ENCODE assay signal across 8 cellular contexts in genomic region chr3:183884097-183884436, GRCh38. TPM values are rescaled to one million over a fixed set of nuclear protein-coding genes. Genes with fewer than 3 reads are reported as not detected.
DNase-seq lines count a peak whose midpoint lies in the region; ATAC-seq and TF ChIP-seq lines count a peak whose summit lies in the region.

No MANE protein-coding gene starts in this region.

- no peak for ATAC-seq in WTC11
- no peak for ATAC-seq in stimulated activated naive CD8-positive, alpha-beta T cell treated with anti-CD3 and anti-CD28 coated beads, Interleukin-15, amount 100 ng/mL, for 72 hours
- no peak for ATAC-seq in HG03520 (IDR thresholded peaks at IDR 0.05; ENCODE audit: unreplicated experiment)

- CTCF ChIA-PET in WTC11 (lab: Charles Lee): interaction anchor here (0.6 to 2.1 kb wide), 22 partner anchors 8 to 404 kb away, joined by 3 to 23 read pairs (median 5); partner anchors contain the start of genes ABCC5, EEF1AKMT4, EIF2B5 and MAP6D1

- H3K27ac Mint-ChIP-seq in WTC11: peak overlapping the region; percentile 57
- H3K27ac Mint-ChIP-seq in stimulated activated naive CD8-positive, alpha-beta T cell treated with anti-CD3 and anti-CD28 coated beads, Interleukin-15, amount 100 ng/mL, for 72 hours: peak overlapping the region; percentile 97

- H3K9ac ChIP-seq in iPS-15b (ENCODE audit: low read depth, low read length): peak overlapping the region; percentile 95

- no peaks in the 10 kb centered on the region for H3K36me3 ChIP-seq in iPS-15b (ENCODE audit: control insufficient read depth, insufficient read depth, low read length)

- peak overlapping the region; percentile 95 for H3K4me3 Mint-ChIP-seq in WTC11
- peak overlapping the region; percentile 92 to 94 for H3K4me3 Mint-ChIP-seq in stimulated activated naive CD8-positive, alpha-beta T cell treated with anti-CD3 and anti-CD28 coated beads, Interleukin-15, amount 100 ng/mL, for 72 hours

- no peak for TF ChIP-seq CTCF in WTC11 (IDR thresholded peaks at IDR 0.05)

- H3K9me3 ChIP-seq in iPS-15b (ENCODE audit: control insufficient read depth, insufficient read depth, low read length): no peaks in the 10 kb centered on the region

- POLR2A ChIA-PET in WTC11 (lab: Charles Lee): no interaction called here

- H3K27me3 ChIP-seq in iPS-15b (ENCODE audit: control insufficient read depth, insufficient read depth, low read length): no peaks in the 10 kb centered on the region

- peaks cover 21% of the 10 kb centered on the region for H3K4me1 Mint-ChIP-seq in WTC11
- peaks cover 40% of the 10 kb centered on the region for H3K4me1 Mint-ChIP-seq in stimulated activated naive CD8-positive, alpha-beta T cell treated with anti-CD3 and anti-CD28 coated beads, Interleukin-15, amount 100 ng/mL, for 72 hours

- H3K4me3 ChIP-seq in iPS-15b (ENCODE audit: low read depth, low read length): peak overlapping the region; percentile 98

- H3K4me1 ChIP-seq in iPS-15b (ENCODE audit: control insufficient read depth, insufficient read depth, low read length): peaks cover 2% of the 10 kb centered on the region

- no peaks in the 10 kb centered on the region; the same call in 1 of the 2 replicates for H3K27me3 Mint-ChIP-seq in WTC11 (ENCODE audit: low read depth)
- no peaks in the 10 kb centered on the region for H3K27me3 Mint-ChIP-seq in stimulated activated naive CD8-positive, alpha-beta T cell treated with anti-CD3 and anti-CD28 coated beads, Interleukin-15, amount 100 ng/mL, for 72 hours

- no peaks in the 10 kb centered on the region for H3K36me3 Mint-ChIP-seq in WTC11

- DNase-seq in DMS79 treated with DMSO at 0.1 percent for 48 hours (lab: John Stamatoyannopoulos, UW) (peak; percentile 42), DMS79 (lab: John Stamatoyannopoulos, UW) (no peak), WTC11 (ENCODE audit: low spot score) (no peak), retina (no peak)
- no peak for DNase-seq in stimulated activated naive CD8-positive, alpha-beta T cell treated with anti-CD3 and anti-CD28 coated beads, Interleukin-15, amount 100 ng/mL, for 72 hours
- no peak for DNase-seq in activated CD4-positive, alpha-beta T cell treated with anti-CD3 and anti-CD28 coated beads, Interleukin-2, amount 50 U/mL, for 1 hour

- no peaks in the 10 kb centered on the region for H3K9me3 Mint-ChIP-seq in WTC11
- H3K9me3 Mint-ChIP-seq in stimulated activated naive CD8-positive, alpha-beta T cell treated with anti-CD3 and anti-CD28 coated beads, Interleukin-15, amount 100 ng/mL, for 72 hours: no peaks in the 10 kb centered on the region

TF ChIP-seq in WTC11, 78 proteins besides CTCF, POLR2A, EP300 and RAD21:
- TF ChIP-seq ZNF232 (CRISPR knock-in tag; IDR thresholded peaks at IDR 0.05) (no peak), TEAD1 (CRISPR knock-in tag; IDR thresholded peaks at IDR 0.05) (no peak), ZNF138 (CRISPR knock-in tag; conservative IDR thresholded peaks at IDR 0.05) (no peak), USF1 (CRISPR knock-in tag; IDR thresholded peaks at IDR 0.05) (no peak), ZNF396 (CRISPR knock-in tag; IDR thresholded peaks at IDR 0.05; ENCODE audit: borderline replicate concordance) (no peak), ERG (CRISPR knock-in tag; IDR thresholded peaks at IDR 0.05) (no peak), PRRX2 (CRISPR knock-in tag; IDR thresholded peaks at IDR 0.05) (no peak), E2F5 (CRISPR knock-in tag; IDR thresholded peaks at IDR 0.05) (no peak), RORB (CRISPR knock-in tag; IDR thresholded peaks at IDR 0.05) (no peak), ZNF219 (CRISPR knock-in tag; IDR thresholded peaks at IDR 0.05; ENCODE audit: borderline replicate concordance) (no peak), IRF1 (CRISPR knock-in tag; IDR thresholded peaks at IDR 0.05) (no peak), OVOL2 (CRISPR knock-in tag; IDR thresholded peaks at IDR 0.05; ENCODE audit: borderline replicate concordance) (no peak), ZNF416 (CRISPR knock-in tag; IDR thresholded peaks at IDR 0.05) (no peak), GRHL2 (CRISPR knock-in tag; IDR thresholded peaks at IDR 0.05; ENCODE audit: insufficient replicate concordance, severe bottlenecking) (no peak), MXD4 (CRISPR knock-in tag; IDR thresholded peaks at IDR 0.05; ENCODE audit: borderline replicate concordance) (no peak), ZMAT4 (CRISPR knock-in tag; IDR thresholded peaks at IDR 0.05) (no peak), KAT7 (CRISPR knock-in tag; IDR thresholded peaks at IDR 0.05; ENCODE audit: borderline replicate concordance) (no peak), TEAD4 (CRISPR knock-in tag; IDR thresholded peaks at IDR 0.05) (no peak)

RNA-seq across cellular contexts. Expression of gene PARL, which starts 0.6 kb away (rescaled TPM):
- 71.3 to 93.5 TPM (median 74.3 TPM) in 3 replicates for total RNA-seq in WTC11 (2021)

RNA-seq across cellular contexts. Expression of gene MAP6D1, which starts 58.7 kb away (rescaled TPM):
- 4.3 to 6.3 TPM (median 5.0 TPM) in 3 replicates for total RNA-seq in WTC11 (2021)
